Comparison of ENCODE assay signal across 13 cellular contexts in genomic region chr1:240941706-240942370, GRCh38.
"Had no signal": no experiment of that assay in that cellular context is flagged by ENCODE, and none has a peak within 500 bp of the region (broad histone marks: within the 10 kb centered on the region; RNA-seq: fewer than 3 reads in every experiment).

No MANE protein-coding gene starts in this region.

- H3K4me3 ChIP-seq: breast epithelium, dorsolateral prefrontal cortex, mucosa of descending colon, sigmoid colon had no signal

- H3K79me2 ChIP-seq: parathyroid adenoma had no signal

- H2AFZ ChIP-seq: parathyroid adenoma had no signal

- ATAC-seq: left ventricle myocardium superior; mucosa of descending colon; naive thymus-derived CD8-positive, alpha-beta T cell; stimulated activated effector memory CD8-positive, alpha-beta T cell treated with anti-CD3 and anti-CD28 coated beads, Interleukin-12 subunit alpha, Interleukin-12 subunit beta, amount 100 ng/mL, for 72 hours had no signal

- H3K36me3 ChIP-seq: breast epithelium, sigmoid colon had no signal

- H3K27ac ChIP-seq: breast epithelium, dorsolateral prefrontal cortex, parathyroid adenoma, sigmoid colon had no signal

- H3K27me3 ChIP-seq: breast epithelium, dorsolateral prefrontal cortex, sigmoid colon had no signal

- H3K4me1 ChIP-seq: breast epithelium, parathyroid adenoma, sigmoid colon had no signal

- DNase-seq: activated CD4-positive, alpha-beta T cell treated with anti-CD3 and anti-CD28 coated beads, Interleukin-2, amount 50 U/mL, for 1 hour; activated CD8-positive, alpha-beta memory T cell treated with anti-CD3 and anti-CD28 coated beads for 24 hours; activated naive CD8-positive, alpha-beta T cell treated with anti-CD3 and anti-CD28 coated beads for 36 hours; dorsolateral prefrontal cortex; hippocampal formation; left ventricle myocardium superior; mucosa of descending colon; naive thymus-derived CD8-positive, alpha-beta T cell; sigmoid colon; stimulated activated CD4-positive, alpha-beta T cell treated with anti-CD3 and anti-CD28 coated beads, Interleukin-12 subunit alpha, Interleukin-12 subunit beta, amount 100 ng/mL, for 4 hours had no signal
